In the genomic region with DNA sequence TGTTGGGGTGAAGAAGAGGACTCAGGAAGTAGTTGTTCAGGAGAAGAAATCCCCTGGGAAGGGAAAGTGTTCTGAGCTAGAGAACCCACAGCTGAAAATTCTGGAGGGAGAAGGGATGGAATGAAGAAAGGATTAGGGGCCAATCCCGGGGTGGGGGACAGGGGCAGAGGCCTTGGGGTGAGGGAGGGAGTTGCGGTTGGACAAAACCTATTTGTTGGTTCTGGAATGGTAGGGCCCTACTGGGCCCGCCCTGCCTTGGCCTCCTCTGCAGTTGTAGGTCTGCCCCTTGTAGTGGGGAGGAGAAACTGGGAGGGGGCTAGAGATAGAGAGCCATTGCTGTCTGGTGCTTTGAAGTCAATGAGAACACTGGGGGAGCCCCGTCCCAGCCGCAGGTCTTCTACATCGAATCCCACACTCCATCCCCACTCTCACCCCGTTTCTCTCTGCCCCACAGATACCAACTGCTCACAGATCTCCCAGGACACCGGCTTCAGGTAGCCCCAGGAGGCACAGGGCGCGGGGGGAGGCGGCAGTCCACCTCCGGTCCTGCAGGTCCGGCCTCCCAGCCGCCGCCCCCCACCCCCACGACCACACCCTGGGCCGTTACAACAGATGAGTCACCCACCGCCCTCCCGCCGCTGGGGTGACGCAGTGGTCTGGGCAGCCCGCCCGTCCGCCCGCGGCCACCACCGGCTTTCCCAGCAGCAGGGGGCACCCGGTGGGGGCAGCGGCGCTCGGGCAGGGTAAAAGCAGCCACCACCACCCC, we compare ENCODE assay signal across 8 cellular contexts.
DNase-seq lines count a peak whose midpoint lies in the region; ATAC-seq lines count a peak whose summit lies in the region.

No MANE protein-coding gene starts in this region.

- no peaks in the 10 kb centered on the region for H3K9me3 ChIP-seq in mucosa of rectum (ENCODE audit: control insufficient read depth in 2 of 2, low read length in 2 of 2)

- ATAC-seq in GM18511 (IDR thresholded peaks at IDR 0.05; ENCODE audit: unreplicated experiment), result peak; percentile 12
- peak; percentile 43 for ATAC-seq in stimulated activated effector memory CD8-positive, alpha-beta T cell treated with anti-CD3 and anti-CD28 coated beads, Interleukin-12 subunit alpha, Interleukin-12 subunit beta, amount 100 ng/mL, for 72 hours
- ATAC-seq in GM21367 (IDR thresholded peaks at IDR 0.05; ENCODE audit: unreplicated experiment), result no peak

- H3K27ac ChIP-seq in epithelial cell of prostate, result peak overlapping the region; percentile 99
- H3K27ac ChIP-seq in mucosa of rectum (ENCODE audit: low read depth in 2 of 2, low read length in 2 of 2), result peak overlapping the region; percentile 95 to 99

- H3K27ac Mint-ChIP-seq in stimulated activated effector memory CD8-positive, alpha-beta T cell treated with anti-CD3 and anti-CD28 coated beads, Interleukin-12 subunit alpha, Interleukin-12 subunit beta, amount 100 ng/mL, for 72 hours, result peak overlapping the region; percentile 100

- peaks cover 43 to 47% of the 10 kb centered on the region in 2 donors for H3K4me1 ChIP-seq in mucosa of rectum (ENCODE audit: control insufficient read depth in 2 of 2, insufficient read depth in 2 of 2, low read length in 2 of 2)

- peak overlapping the region; percentile 97 for H3K4me3 Mint-ChIP-seq in stimulated activated effector memory CD8-positive, alpha-beta T cell treated with anti-CD3 and anti-CD28 coated beads, Interleukin-12 subunit alpha, Interleukin-12 subunit beta, amount 100 ng/mL, for 72 hours

- H3K36me3 ChIP-seq in mucosa of rectum (ENCODE audit: control insufficient read depth in 2 of 2, insufficient read depth in 2 of 2, low read length in 2 of 2), result peaks cover 15 to 23% of the 10 kb centered on the region in 2 donors

- peaks cover 71% of the 10 kb centered on the region for H3K36me3 Mint-ChIP-seq in stimulated activated effector memory CD8-positive, alpha-beta T cell treated with anti-CD3 and anti-CD28 coated beads, Interleukin-12 subunit alpha, Interleukin-12 subunit beta, amount 100 ng/mL, for 72 hours

- no peaks in the 10 kb centered on the region for H3K9me3 Mint-ChIP-seq in stimulated activated effector memory CD8-positive, alpha-beta T cell treated with anti-CD3 and anti-CD28 coated beads, Interleukin-12 subunit alpha, Interleukin-12 subunit beta, amount 100 ng/mL, for 72 hours

- DNase-seq in 8988T, result peak; percentile 95
- DNase-seq in NCI-H226, result peak; percentile 86
- DNase-seq in activated T-cell treated with anti-CD3 and anti-CD28 coated beads for 24 hours (ENCODE audit: low read depth), result peak; percentile 37
- no peak for DNase-seq in epithelial cell of prostate (ENCODE audit: low read depth, low spot score)
- peak; percentile 61 to 91 for DNase-seq in stimulated activated effector memory CD8-positive, alpha-beta T cell treated with anti-CD3 and anti-CD28 coated beads, Interleukin-12 subunit alpha, Interleukin-12 subunit beta, amount 100 ng/mL, for 72 hours (ENCODE audit: low spot score in 2 of 2)

- peaks cover 79% of the 10 kb centered on the region for H3K4me1 Mint-ChIP-seq in stimulated activated effector memory CD8-positive, alpha-beta T cell treated with anti-CD3 and anti-CD28 coated beads, Interleukin-12 subunit alpha, Interleukin-12 subunit beta, amount 100 ng/mL, for 72 hours

- no peaks in the 10 kb centered on the region for H3K27me3 ChIP-seq in mucosa of rectum (ENCODE audit: control insufficient read depth in 2 of 2, insufficient read depth in 2 of 2, low read length in 2 of 2)

- H3K4me3 ChIP-seq in mucosa of rectum (ENCODE audit: low read length in 2 of 2), result peak overlapping the region; percentile 97 to 98

- peak overlapping the region; percentile 90 to 97 for H3K9ac ChIP-seq in mucosa of rectum (ENCODE audit: low read depth in 1 of 2, low read length in 2 of 2)
